In genomic region chr21:32278068-32278467, GRCh38 we compare ENCODE assay signal across 7 cellular contexts. TPM values are rescaled to one million over a fixed set of nuclear protein-coding genes. Genes with fewer than 3 reads are reported as not detected.
A peak's percentile ranks its signal among the peaks of the same experiment; 100 is the strongest.
DNase-seq lines count a peak whose midpoint lies in the region; ATAC-seq and TF ChIP-seq lines count a peak whose summit lies in the region.

No MANE protein-coding gene starts in this region.

- H3K27ac Mint-ChIP-seq in IgD-negative memory B cell: peak overlapping the region in 2 of 3 donors; percentile 46 to 92
- H3K27ac Mint-ChIP-seq in activated naive CD8-positive, alpha-beta T cell treated with anti-CD3 and anti-CD28 coated beads, Interleukin-2, amount 10 ng/mL, durations not matched to agents 7 days and 5 days: peak overlapping the region; percentile 69

- H3K36me3 ChIP-seq in uterus: no peaks in the 10 kb centered on the region

- DNase-seq in activated naive CD8-positive, alpha-beta T cell treated with anti-CD3 and anti-CD28 coated beads, Interleukin-2, amount 10 ng/mL, durations not matched to agents 7 days and 5 days: no peak
- DNase-seq in lower leg skin (ENCODE audit: low spot score in 2 of 2) (peak in 1 of 2 donors; percentile 12), uterus (no peak), HPDE6-E6E7 (ENCODE audit: extremely low spot score) (no peak), DMS153 (lab: John Stamatoyannopoulos, UW) (no peak)

- H3K4me3 Mint-ChIP-seq in IgD-negative memory B cell: peak overlapping the region; percentile 97 to 99 (median 99)
- H3K4me3 Mint-ChIP-seq in activated naive CD8-positive, alpha-beta T cell treated with anti-CD3 and anti-CD28 coated beads, Interleukin-2, amount 10 ng/mL, durations not matched to agents 7 days and 5 days: peak overlapping the region; percentile 98

- H3K4me3 ChIP-seq in lower leg skin (ENCODE audit: low read depth, poor library complexity, severe bottlenecking) (peak overlapping the region; percentile 68), uterus (peak overlapping the region; percentile 72 to 75)

- ATAC-seq in GM18909 (IDR thresholded peaks at IDR 0.05; ENCODE audit: poor library complexity, unreplicated experiment): peak; percentile 25
- ATAC-seq in activated naive CD8-positive, alpha-beta T cell treated with anti-CD3 and anti-CD28 coated beads, Interleukin-2, amount 10 ng/mL, durations not matched to agents 7 days and 5 days (ENCODE audit: low read depth): no peak

- TF ChIP-seq CTCF in lower leg skin (IDR thresholded peaks at IDR 0.05): no peak
- no peak for TF ChIP-seq CTCF in uterus (IDR thresholded peaks at IDR 0.05)

- no peaks in the 10 kb centered on the region for H3K27me3 ChIP-seq in uterus

- no peaks in the 10 kb centered on the region for H3K27me3 Mint-ChIP-seq in IgD-negative memory B cell
- no peaks in the 10 kb centered on the region for H3K27me3 Mint-ChIP-seq in activated naive CD8-positive, alpha-beta T cell treated with anti-CD3 and anti-CD28 coated beads, Interleukin-2, amount 10 ng/mL, durations not matched to agents 7 days and 5 days

- no peaks in the 10 kb centered on the region for H3K9me3 ChIP-seq in uterus

- H3K27ac ChIP-seq in uterus: peak overlapping the region in 1 of 2 donors; percentile 21

- H3K9me3 Mint-ChIP-seq in IgD-negative memory B cell: peaks cover 0 to 3% (median 0%) of the 10 kb centered on the region in 3 donors
- no peaks in the 10 kb centered on the region for H3K9me3 Mint-ChIP-seq in activated naive CD8-positive, alpha-beta T cell treated with anti-CD3 and anti-CD28 coated beads, Interleukin-2, amount 10 ng/mL, durations not matched to agents 7 days and 5 days

- intact Hi-C loops in lower leg skin (cut with DNase I; ENCODE audit: low total_unique reads): no loop called here
- intact Hi-C loops in uterus (cut with DNase I; ENCODE audit: low total_unique reads): no loop called here

- H3K4me1 ChIP-seq in uterus: no peaks in the 10 kb centered on the region

- 2 to 3% methylated on average over 6 of the region's 6 CpGs for WGBS in lower leg skin, 2 donors

- H3K4me1 Mint-ChIP-seq in IgD-negative memory B cell: peaks cover 7 to 20% (median 12%) of the 10 kb centered on the region in 3 donors
- H3K4me1 Mint-ChIP-seq in activated naive CD8-positive, alpha-beta T cell treated with anti-CD3 and anti-CD28 coated beads, Interleukin-2, amount 10 ng/mL, durations not matched to agents 7 days and 5 days: peaks cover 13% of the 10 kb centered on the region

- POLR2A ChIA-PET in activated naive CD8-positive, alpha-beta T cell treated with anti-CD3 and anti-CD28 coated beads, Interleukin-2, amount 10 ng/mL, durations not matched to agents 7 days and 5 days (lab: Charles Lee): interaction anchor here (0.8 kb wide), 1 partner anchor 1033 kb away, joined by 3 read pairs; no protein-coding TSS in a partner anchor

- H3K36me3 Mint-ChIP-seq in IgD-negative memory B cell: peaks cover 12% of the 10 kb centered on the region
- peaks cover 3% of the 10 kb centered on the region for H3K36me3 Mint-ChIP-seq in activated naive CD8-positive, alpha-beta T cell treated with anti-CD3 and anti-CD28 coated beads, Interleukin-2, amount 10 ng/mL, durations not matched to agents 7 days and 5 days

- TF ChIP-seq POLR2A in lower leg skin (IDR thresholded peaks at IDR 0.05): no peak
- no peak for TF ChIP-seq POLR2A in uterus (IDR thresholded peaks at IDR 0.05)

RNA-seq across cellular contexts. Expression of gene MIS18A, which starts 0.8 kb away (rescaled TPM):
- polyA plus RNA-seq in IgD-negative memory B cell: 10.5 TPM
- 10 to 100 TPM; 19.7 to 21.2 TPM for total RNA-seq in activated naive CD8-positive, alpha-beta T cell treated with anti-CD3 and anti-CD28 coated beads, Interleukin-2, amount 10 ng/mL, durations not matched to agents 7 days and 5 days
- total RNA-seq in lower leg skin (1 to 10 TPM; 2.2 to 7.7 (median 3.9) TPM), uterus (10 to 100 TPM in 2 of 4 donors, 1 to 10 TPM in 2; 2.4 to 25.6 (median 12.2) TPM)

RNA-seq across cellular contexts. Expression of gene MRAP, which starts 20.6 kb away (rescaled TPM):
- not detected for polyA plus RNA-seq in IgD-negative memory B cell
- total RNA-seq in activated naive CD8-positive, alpha-beta T cell treated with anti-CD3 and anti-CD28 coated beads, Interleukin-2, amount 10 ng/mL, durations not matched to agents 7 days and 5 days: not detected
- total RNA-seq in lower leg skin (1 to 10 TPM in 2 of 4 donors, under 1 TPM in 1, not detected in 1; 0.45 to 1.4 (median 1.3) TPM), uterus (not detected)
